Comparison of ENCODE assay signal across 21 cellular contexts in the genomic region with DNA sequence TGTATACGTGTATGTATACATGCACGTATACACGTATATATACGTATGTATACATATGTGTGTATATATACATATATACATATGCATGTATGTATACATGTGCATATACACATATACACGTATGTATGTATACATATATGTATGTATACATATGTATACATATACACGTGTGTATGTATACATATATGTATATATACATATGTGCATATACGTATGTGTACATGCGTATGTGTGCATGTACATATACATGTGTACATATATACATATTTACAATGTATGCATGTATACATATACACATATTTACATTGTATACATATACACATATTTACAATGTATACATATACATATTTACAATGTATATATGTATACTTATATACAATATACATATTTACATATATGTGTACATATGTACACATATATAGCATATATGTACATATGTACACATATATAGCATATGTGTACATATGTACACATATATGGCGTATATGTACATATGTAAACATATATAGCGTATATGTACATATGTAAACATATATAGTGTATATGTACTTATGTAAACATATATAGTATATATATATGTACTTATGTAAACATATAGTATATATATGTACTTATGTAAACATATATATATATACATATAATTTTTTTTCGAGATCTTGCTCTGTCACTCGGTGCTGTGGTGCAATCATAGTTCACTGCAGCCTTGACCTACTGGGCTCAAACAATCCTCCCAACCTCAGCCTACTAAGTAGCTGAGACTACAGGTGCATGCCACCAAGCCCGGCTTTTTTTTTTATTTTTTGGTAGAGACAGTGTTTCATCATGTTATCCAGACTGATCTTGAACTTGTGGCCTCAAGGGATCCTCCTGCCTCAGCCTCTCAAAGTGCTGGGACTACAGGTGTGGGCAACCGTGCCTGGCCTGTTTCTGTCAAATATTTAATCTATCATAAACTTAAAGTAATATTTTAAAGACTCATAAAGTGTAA.
"Had no signal": no experiment of that assay in that cellular context is flagged by ENCODE, and none has a peak within 500 bp of the region (broad histone marks: within the 10 kb centered on the region; RNA-seq: fewer than 3 reads in every experiment).

No MANE protein-coding gene starts in this region.

- H3K4me1 Mint-ChIP-seq: nephron had no signal

- H3K27me3 ChIP-seq: esophagus muscularis mucosa, gastroesophageal sphincter, sigmoid colon had no signal

- H3K9me3 ChIP-seq: esophagus muscularis mucosa, gastroesophageal sphincter, left ventricle myocardium inferior, psoas muscle, sigmoid colon had no signal

- H3K4me3 Mint-ChIP-seq: naive B cell, nephron, type B pancreatic cell had no signal

- H3K36me3 Mint-ChIP-seq: type B pancreatic cell had no signal

- H3K36me3 ChIP-seq: esophagus muscularis mucosa, gastroesophageal sphincter, left ventricle myocardium inferior, sigmoid colon had no signal

- H3K4me1 ChIP-seq: parathyroid adenoma, psoas muscle had no signal

- H3K9me3 Mint-ChIP-seq: naive B cell, nephron, type B pancreatic cell had no signal

- H3K27ac ChIP-seq: esophagus muscularis mucosa, gastroesophageal sphincter, left ventricle myocardium inferior, parathyroid adenoma, psoas muscle, sigmoid colon had no signal

- H3K27ac Mint-ChIP-seq: nephron, type B pancreatic cell had no signal

- H3K9ac ChIP-seq: parathyroid adenoma had no signal

- H3K27me3 Mint-ChIP-seq: naive B cell, type B pancreatic cell had no signal

- DNase-seq: effector CD8-positive, alpha-beta T cell; glutamatergic neuron; islet precursor cell; left ventricle myocardium inferior; mesenchymal stem cell; midbrain; naive B cell; occipital lobe; psoas muscle; sigmoid colon; stimulated activated CD4-positive, alpha-beta T cell treated with anti-CD3 and anti-CD28 coated beads, Interleukin-2, amount 100 ng/mL, for 48 hours; stimulated activated naive CD4-positive, alpha-beta T cell treated with Interleukin-2 at 50 U/mL for 16 hours had no signal

- ATAC-seq: gastroesophageal sphincter, psoas muscle had no signal

- FAIRE-seq: urothelium cell line had no signal

- H3K4me3 ChIP-seq: coronary artery, esophagus muscularis mucosa, gastroesophageal sphincter, left ventricle myocardium inferior, lung, psoas muscle, sigmoid colon, smooth muscle cell had no signal
